Comparison of ENCODE assay signal across 8 cellular contexts in the genomic region with DNA sequence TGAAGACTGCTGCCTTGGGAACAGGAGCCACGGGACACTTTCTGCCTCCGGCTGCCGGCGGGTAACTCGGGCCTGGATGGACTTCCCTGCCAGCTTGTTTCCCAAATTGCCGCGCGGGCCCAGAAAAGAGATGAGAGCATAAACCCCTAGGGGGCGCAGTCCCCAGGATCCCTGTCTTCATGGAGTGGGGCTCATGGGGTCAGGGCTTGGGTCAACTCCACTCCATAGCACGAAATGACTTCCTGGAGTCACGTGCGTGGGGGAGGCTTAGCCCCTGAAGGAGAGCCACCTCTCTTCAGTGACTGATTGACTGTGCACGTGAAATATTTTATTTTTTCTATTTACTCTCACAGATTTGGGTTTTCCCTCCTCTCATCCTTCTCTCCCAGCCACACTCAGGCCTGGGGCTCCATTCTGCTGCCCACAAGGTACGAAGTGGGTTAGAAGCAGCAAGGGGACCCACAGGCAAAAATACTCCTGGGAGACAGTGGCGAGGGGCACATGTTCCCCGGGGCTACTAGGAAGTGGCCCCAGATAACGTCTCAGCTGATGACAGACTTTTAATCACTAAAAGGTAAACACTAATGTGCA. TPM values are rescaled to one million over a fixed set of nuclear protein-coding genes. Genes with fewer than 3 reads are reported as not detected.
DNase-seq lines count a peak whose midpoint lies in the region; ATAC-seq, FAIRE-seq and TF ChIP-seq lines count a peak whose summit lies in the region.

No MANE protein-coding gene starts in this region.

- H3K27ac Mint-ChIP-seq in stimulated activated memory B cell treated with anti-CD40 and anti-IgM and Interleukin-4, amounts not matched to agents 10 μg/mL and 1 μg/mL and 100 μg/mL, for 72 hours, result no peak overlapping the region

- H3K4me3 ChIP-seq in K562, result no peak overlapping the region

- H3K9me3 ChIP-seq in K562 (replicated peaks; ENCODE audit: control insufficient read depth, insufficient read depth, low read depth, low read length), result no peaks in the 10 kb centered on the region

- in situ Hi-C loops in KBM-7 (cut with MboI; ENCODE audit: low pct_unique_long_range_greater_than_20kb, low sequenced_read_pairs), result no loop called here
- in situ Hi-C loops in K562 (cut with MboI), result no loop called here

- ATAC-seq in K562, result peak; percentile 70
- ATAC-seq in stimulated activated memory B cell treated with anti-CD40 and anti-IgM and Interleukin-4, amounts not matched to agents 10 μg/mL and 1 μg/mL and 100 μg/mL, for 72 hours, result no peak
- ATAC-seq in esophagus mucosa, result no peak

- H3K36me3 ChIP-seq in K562 (ENCODE audit: control insufficient read depth, insufficient read depth, low read length), result no peaks in the 10 kb centered on the region

- no peaks in the 10 kb centered on the region for H3K36me3 Mint-ChIP-seq in stimulated activated memory B cell treated with anti-CD40 and anti-IgM and Interleukin-4, amounts not matched to agents 10 μg/mL and 1 μg/mL and 100 μg/mL, for 72 hours

- peak; percentile 60 to 77 (median 71) for TF ChIP-seq CTCF in K562 (IDR thresholded peaks at IDR 0.05 in 2 of 3, conservative IDR thresholded peaks at IDR 0.05 in 1 of 3; ENCODE audit: insufficient read depth in 2 of 3, low read depth in 1 of 3, low read length in 3 of 3)

- H4K20me1 ChIP-seq in K562 (replicated peaks; ENCODE audit: control insufficient read depth, insufficient read depth, low read length), result no peaks in the 10 kb centered on the region

- no peak for TF ChIP-seq EP300 in K562 (IDR thresholded peaks at IDR 0.05; ENCODE audit: low read length)

- peak overlapping the region; percentile 72 for H2AFZ ChIP-seq in K562 (ENCODE audit: low read depth, low read length)

- peaks cover 46% of the 10 kb centered on the region for H3K4me1 Mint-ChIP-seq in stimulated activated memory B cell treated with anti-CD40 and anti-IgM and Interleukin-4, amounts not matched to agents 10 μg/mL and 1 μg/mL and 100 μg/mL, for 72 hours

- POLR2A ChIA-PET in K562 (lab: Yijun Ruan, JAX), result interaction anchor here (0.6 kb wide), 1 partner anchor 34 kb away, joined by 3 read pairs; no protein-coding TSS in a partner anchor

- 16% methylated on average over 15 of the region's 17 CpGs for WGBS in K562 (ENCODE audit: insufficient coverage, low coverage, missing lambda C conversion rate)

- peak; percentile 71 for FAIRE-seq in K562 (lab: Jason Lieb, UNC)

- peaks cover 16 to 47% of the 10 kb centered on the region in 2 experiments; a peak in 4 of 5 replicates for H3K4me1 ChIP-seq in K562 (replicated peaks in 1 of 2; ENCODE audit: control insufficient read depth in 2 of 2, insufficient read depth in 2 of 2, low read length in 2 of 2)

- H3K4me2 ChIP-seq in K562 (ENCODE audit: insufficient read depth, low read length), result peak overlapping the region; percentile 40; the same call in 1 of the 2 replicates

- no peak overlapping the region for H3K4me3 Mint-ChIP-seq in stimulated activated memory B cell treated with anti-CD40 and anti-IgM and Interleukin-4, amounts not matched to agents 10 μg/mL and 1 μg/mL and 100 μg/mL, for 72 hours

- TF ChIP-seq POLR2A in K562 (conservative IDR thresholded peaks at IDR 0.05), result no peak

- CTCF ChIA-PET in K562 (lab: Yijun Ruan, JAX; ENCODE audit: low intra/inter-chr PET ratio), result interaction anchor here (3.7 kb wide), 1 partner anchor 143 kb away, joined by 21 read pairs; no protein-coding TSS in a partner anchor

- no TSS peak for BruUV-seq in K562 (replicated peaks; lab: Mats Ljungman, UMichigan)

- H3K9me3 Mint-ChIP-seq in stimulated activated memory B cell treated with anti-CD40 and anti-IgM and Interleukin-4, amounts not matched to agents 10 μg/mL and 1 μg/mL and 100 μg/mL, for 72 hours, result no peaks in the 10 kb centered on the region

- H3K27me3 Mint-ChIP-seq in stimulated activated memory B cell treated with anti-CD40 and anti-IgM and Interleukin-4, amounts not matched to agents 10 μg/mL and 1 μg/mL and 100 μg/mL, for 72 hours, result no peaks in the 10 kb centered on the region

- peaks cover 2% of the 10 kb centered on the region for H3K9me1 ChIP-seq in K562 (ENCODE audit: control insufficient read depth, insufficient read depth, low read length)

- DNase-seq in NCI-H82 (lab: John Stamatoyannopoulos, UW), result peak; percentile 61
- no peak for DNase-seq in NCI-H82 treated with DMSO at 0.1 percent for 48 hours (lab: John Stamatoyannopoulos, UW; ENCODE audit: unreplicated experiment)
- peak; percentile 59 for DNase-seq in KBM-7
- DNase-seq in K562 (ENCODE audit: extremely low read depth in 1 of 4, low spot score in 3 of 4), result peak; percentile 66 to 83 (median 72)
- DNase-seq in myocyte (ENCODE audit: low read depth), result peak; percentile 33
- no peak for DNase-seq in NCI-H1092 (lab: John Stamatoyannopoulos, UW)

- H3K79me2 ChIP-seq in K562 (ENCODE audit: control insufficient read depth, insufficient read depth, low read length), result no peaks in the 10 kb centered on the region

- H3K27me3 ChIP-seq in K562 (ENCODE audit: control insufficient read depth in 2 of 2, insufficient read depth in 2 of 2, low read length in 2 of 2), result no peaks in the 10 kb centered on the region

- peak in 1 of 2 experiments; percentile 32; a peak in 2 of 4 replicates for TF ChIP-seq RAD21 in K562 (CRISPR knock-in tag; conservative IDR thresholded peaks at IDR 0.05 in 1 of 2, IDR thresholded peaks at IDR 0.05 in 1 of 2)

- H3K9ac ChIP-seq in K562 (ENCODE audit: insufficient read depth in 1 of 2, low read depth in 2 of 2, low read length in 2 of 2), result 0 out of 4 replicates have a peak overlapping the region, but pooled peaks of 1 of the 2 experiments have one; percentile 4

- intact Hi-C loops in K562 (cut with micrococcal nuclease), result loop anchor here (1.0 to 10.0 kb wide), 3 partner anchors 57 to 359 kb away; partner anchors contain the start of gene EIF2B2

- peak overlapping the region; percentile 21; the same call in 2 of the 3 replicates for H3K27ac ChIP-seq in K562 (ENCODE audit: extremely low read depth, low read depth, low read length)

RNA-seq across cellular contexts. Expression of gene PGF, which starts 10.0 kb away (rescaled TPM):
- 0.23 and 0.65 TPM in 2 replicates for total RNA-seq in K562 (2011; cell fraction: chromatin; rRNA removed; ENCODE audit: low replicate concordance)
- 0.79 and 1.2 TPM in 2 replicates for total RNA-seq in K562 (2011; cell fraction: nucleolus; rRNA removed)
- 0.51 and 0.69 TPM in 2 replicates for total RNA-seq in K562 (2011; cell fraction: nucleoplasm; rRNA removed)
- total RNA-seq in K562 (2014; rRNA removed) (0.18 and 0.90 TPM in 2 replicates), K562 (2014; rRNA removed; fragmentation: Illumina TruSeq; extraction: Trizol) (0.22 and 0.32 TPM in 2 replicates), K562 (2015; rRNA removed; fragmentation: Illumina TruSeq; extraction: Trizol) (0.11 and 0.34 TPM in 2 replicates), K562 (2021) (0.29 and 0.44 TPM in 2 replicates), myocyte (12.0 and 19.8 TPM in 2 replicates), esophagus mucosa (4.1 TPM)
- polyA plus RNA-seq in K562 (2011; rRNA removed) (0.14 and 0.20 TPM in 2 replicates), K562 (2014; fragmentation: Illumina TruSeq; extraction: Trizol) (0.18 and 0.54 TPM in 2 replicates), K562 (2014; fragmentation: Nextera tagmentation; extraction: Ambion mirVana) (under 1 TPM; 0.04 to 0.07 TPM), K562 (2014; rRNA removed) (0.30 and 0.66 TPM in 2 replicates)
- polyA plus RNA-seq in K562 (2011; cell fraction: cytosol; rRNA removed), result 0.03 and 0.07 TPM in 2 replicates
- 0.06 and 0.31 TPM in 2 replicates for polyA plus RNA-seq in K562 (2011; cell fraction: nucleus; rRNA removed)
- 0.10 and 0.29 TPM in 2 replicates for polyA plus RNA-seq in K562 (2012)
- 0.06 and 0.14 TPM in 2 replicates for polyA minus RNA-seq in K562 (2011; rRNA and poly(A)+ RNA removed)
- polyA minus RNA-seq in K562 (2011; cell fraction: cytosol; rRNA and poly(A)+ RNA removed), result not detected in 2 replicates
- polyA minus RNA-seq in K562 (2011; cell fraction: nucleus; rRNA and poly(A)+ RNA removed), result 0.22 and 0.40 TPM in 2 replicates
- 10.2 TPM for polyA plus RNA-seq in myocyte (2012)

RNA-seq across cellular contexts. Expression of gene RPS6KL1, which starts 22.3 kb away (rescaled TPM):
- 43.9 and 107 TPM in 2 replicates for total RNA-seq in K562 (2011; cell fraction: chromatin; rRNA removed; ENCODE audit: low replicate concordance)
- 48.3 and 51.7 TPM in 2 replicates for total RNA-seq in K562 (2011; cell fraction: nucleolus; rRNA removed)
- total RNA-seq in K562 (2011; cell fraction: nucleoplasm; rRNA removed), result 33.6 and 36.7 TPM in 2 replicates
- total RNA-seq in K562 (2014; rRNA removed) (10.6 and 11.1 TPM in 2 replicates), K562 (2014; rRNA removed; fragmentation: Illumina TruSeq; extraction: Trizol) (8.1 and 8.2 TPM in 2 replicates), K562 (2015; rRNA removed; fragmentation: Illumina TruSeq; extraction: Trizol) (5.7 and 5.8 TPM in 2 replicates), K562 (2021) (13.6 and 15.5 TPM in 2 replicates), myocyte (17.1 and 23.6 TPM in 2 replicates), esophagus mucosa (1.7 TPM)
- polyA plus RNA-seq in K562 (2011; rRNA removed) (6.8 and 8.3 TPM in 2 replicates), K562 (2014; fragmentation: Illumina TruSeq; extraction: Trizol) (7.7 and 8.6 TPM in 2 replicates), K562 (2014; fragmentation: Nextera tagmentation; extraction: Ambion mirVana) (1 to 10 TPM in 1 of 2 experiments, under 1 TPM in 1; 0.91 to 1.8 TPM), K562 (2014; rRNA removed) (10.2 and 11.6 TPM in 2 replicates)
- polyA plus RNA-seq in K562 (2011; cell fraction: cytosol; rRNA removed), result 4.3 and 6.7 TPM in 2 replicates
- polyA plus RNA-seq in K562 (2011; cell fraction: nucleus; rRNA removed), result 19.3 and 36.6 TPM in 2 replicates
- polyA plus RNA-seq in K562 (2012), result 5.5 and 6.8 TPM in 2 replicates
- 10.8 and 14.4 TPM in 2 replicates for polyA minus RNA-seq in K562 (2011; rRNA and poly(A)+ RNA removed)
- 4.2 and 4.9 TPM in 2 replicates for polyA minus RNA-seq in K562 (2011; cell fraction: cytosol; rRNA and poly(A)+ RNA removed)
- 12.8 and 15.6 TPM in 2 replicates for polyA minus RNA-seq in K562 (2011; cell fraction: nucleus; rRNA and poly(A)+ RNA removed)
- 5.4 TPM for polyA plus RNA-seq in myocyte (2012)

RNA-seq across cellular contexts. Expression of gene EIF2B2, which starts 57.4 kb away (rescaled TPM):
- total RNA-seq in K562 (2011; cell fraction: chromatin; rRNA removed; ENCODE audit: low replicate concordance), result 38.8 and 45.9 TPM in 2 replicates
- 28.3 and 32.6 TPM in 2 replicates for total RNA-seq in K562 (2011; cell fraction: nucleolus; rRNA removed)
- 30.9 and 46.0 TPM in 2 replicates for total RNA-seq in K562 (2011; cell fraction: nucleoplasm; rRNA removed)
- total RNA-seq in K562 (2014; rRNA removed) (53.3 and 65.7 TPM in 2 replicates), K562 (2014; rRNA removed; fragmentation: Illumina TruSeq; extraction: Trizol) (29.1 and 29.3 TPM in 2 replicates), K562 (2015; rRNA removed; fragmentation: Illumina TruSeq; extraction: Trizol) (28.3 and 31.8 TPM in 2 replicates), K562 (2021) (38.9 and 39.5 TPM in 2 replicates), myocyte (47.8 and 65.1 TPM in 2 replicates), esophagus mucosa (38.7 TPM)
- polyA plus RNA-seq in K562 (2011; rRNA removed) (94.1 and 95.6 TPM in 2 replicates), K562 (2014; fragmentation: Illumina TruSeq; extraction: Trizol) (52.4 and 55.6 TPM in 2 replicates), K562 (2014; fragmentation: Nextera tagmentation; extraction: Ambion mirVana) (10 to 100 TPM; 10.6 to 16.1 TPM), K562 (2014; rRNA removed) (58.7 and 68.3 TPM in 2 replicates)
- polyA plus RNA-seq in K562 (2011; cell fraction: cytosol; rRNA removed), result 76.7 and 80.9 TPM in 2 replicates
- polyA plus RNA-seq in K562 (2011; cell fraction: nucleus; rRNA removed), result 48.0 and 48.4 TPM in 2 replicates
- polyA plus RNA-seq in K562 (2012), result 43.7 and 47.1 TPM in 2 replicates
- polyA minus RNA-seq in K562 (2011; rRNA and poly(A)+ RNA removed), result 50.6 and 57.5 TPM in 2 replicates
- polyA minus RNA-seq in K562 (2011; cell fraction: cytosol; rRNA and poly(A)+ RNA removed), result 29.7 and 30.0 TPM in 2 replicates
- 13.5 and 25.0 TPM in 2 replicates for polyA minus RNA-seq in K562 (2011; cell fraction: nucleus; rRNA and poly(A)+ RNA removed)
- 84.4 TPM for polyA plus RNA-seq in myocyte (2012)

Comparison
In these comparisons a context has a peak if more than half of its experiments do, and no peak if none do; other contexts are left out.
1. DNase-seq: peak in NCI-H82 (single experiment), KBM-7 (single experiment), K562 (4 of 4) and myocyte (single experiment); none in NCI-H82 treated with DMSO at 0.1 percent for 48 hours (single experiment) and NCI-H1092 (single experiment).